19 cellular contexts compared by ENCODE assay signal in the genomic region with DNA sequence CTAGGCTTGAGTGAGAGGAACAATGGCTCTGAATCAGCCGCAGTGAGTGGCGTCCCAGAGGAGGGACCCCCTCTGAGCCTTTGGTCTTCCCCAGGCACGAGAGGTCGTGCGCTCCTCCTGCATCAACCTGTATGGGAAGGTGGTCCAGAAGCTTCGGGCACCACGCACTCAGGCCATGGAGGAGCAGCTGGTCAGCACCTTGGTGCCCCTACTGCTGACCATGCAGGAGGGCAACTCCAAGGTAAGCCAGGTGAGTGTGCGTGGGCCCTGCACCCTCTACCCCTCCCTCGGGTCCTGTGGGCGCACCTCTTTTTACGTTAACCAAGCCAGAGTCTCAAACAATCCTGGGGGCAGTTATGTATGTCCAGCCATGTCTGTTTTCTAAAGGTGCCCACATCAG. TPM values are rescaled to one million over a fixed set of nuclear protein-coding genes. Genes with fewer than 3 reads are reported as not detected.
DNase-seq lines count a peak whose midpoint lies in the region; ATAC-seq and TF ChIP-seq lines count a peak whose summit lies in the region.
"Had no signal": no experiment of that assay in that cellular context is flagged by ENCODE, and none has a peak within 500 bp of the region (broad histone marks: within the 10 kb centered on the region; RNA-seq: fewer than 3 reads in every experiment).

No MANE protein-coding gene starts in this region.

- no peaks in the 10 kb centered on the region for H3K36me3 Mint-ChIP-seq in endodermal cell (ENCODE audit: low read depth)
- H3K36me3 Mint-ChIP-seq: CD4-positive, CD25-positive, alpha-beta regulatory T cell; CD8-positive, alpha-beta memory T cell had no signal

- H3K18ac ChIP-seq in neuronal stem cell (ENCODE audit: low read length), result peak overlapping the region; percentile 44

- H3K9ac ChIP-seq in endodermal cell (ENCODE audit: extremely low read depth, low read length, poor library complexity, severe bottlenecking), result no peak overlapping the region
- H3K9ac ChIP-seq in neuronal stem cell (ENCODE audit: low read depth, low read length, poor library complexity), result no peak overlapping the region

- no peaks in the 10 kb centered on the region for H3K9me3 Mint-ChIP-seq in endodermal cell
- H3K9me3 Mint-ChIP-seq: CD4-positive, CD25-positive, alpha-beta regulatory T cell; CD8-positive, alpha-beta memory T cell had no signal

- intact Hi-C loops in cardiac septum (cut with DNase I) (no loop called here), left ventricle myocardium superior (cut with micrococcal nuclease) (no loop called here)

- peaks cover 21% of the 10 kb centered on the region for H3K27me3 Mint-ChIP-seq in endodermal cell (ENCODE audit: insufficient read depth)

- H3K4me1 Mint-ChIP-seq in endodermal cell, result peaks cover 4% of the 10 kb centered on the region
- H3K4me1 Mint-ChIP-seq: CD4-positive, CD25-positive, alpha-beta regulatory T cell; CD8-positive, alpha-beta memory T cell had no signal

- H2BK120ac ChIP-seq in neuronal stem cell (ENCODE audit: low read depth, low read length), result no peak overlapping the region

- H2BK15ac ChIP-seq in neuronal stem cell (ENCODE audit: low read length), result no peak overlapping the region

- no peak overlapping the region for H3K27ac Mint-ChIP-seq in endodermal cell
- H3K27ac Mint-ChIP-seq: CD8-positive, alpha-beta memory T cell had no signal

- DNase-seq in cardiac septum (ENCODE audit: low spot score) (peak; percentile 49), left ventricle myocardium superior (no peak), endodermal cell (peak; percentile 13), neuronal stem cell (ENCODE audit: low spot score) (no peak), inferior parietal cortex (ENCODE audit: extremely low spot score) (no peak)
- DNase-seq: ACHN; BE2C; C1 segment of cervical spinal cord; CD4-positive, CD25-positive, alpha-beta regulatory T cell; CD8-positive, alpha-beta memory T cell; COR-L47; DMS 273 treated with DMSO at 0.1 percent for 48 hours; DMS53; DND-41; EL had no signal

- H2BK5ac ChIP-seq in neuronal stem cell (ENCODE audit: low read length), result no peak overlapping the region

- no peak overlapping the region for H3K4me3 ChIP-seq in endodermal cell (ENCODE audit: low read length)
- peak overlapping the region in 1 of 2 donors; percentile 11 for H3K4me3 ChIP-seq in neuronal stem cell (ENCODE audit: low read length in 2 of 2)
- H3K4me3 ChIP-seq: GM12878, HAP-1 had no signal

- no peak overlapping the region for H2AFZ ChIP-seq in neuronal stem cell (ENCODE audit: low read length)

- H3K4me1 ChIP-seq in endodermal cell (ENCODE audit: control insufficient read depth, insufficient read depth, low read length) (no peaks in the 10 kb centered on the region), neuronal stem cell (ENCODE audit: control insufficient read depth in 2 of 2, insufficient read depth in 1 of 2, low read depth in 1 of 2, low read length in 2 of 2) (peaks cover 0 to 3% of the 10 kb centered on the region in 2 donors)
- H3K4me1 ChIP-seq: BE2C, HAP-1 had no signal

- no peaks in the 10 kb centered on the region for H3K36me3 ChIP-seq in endodermal cell (ENCODE audit: control insufficient read depth, insufficient read depth, low read length)
- H3K36me3 ChIP-seq in neuronal stem cell (replicated peaks in 1 of 2; ENCODE audit: control insufficient read depth in 2 of 2, insufficient read depth in 2 of 2, low read length in 2 of 2), result no peaks in the 10 kb centered on the region
- H3K36me3 ChIP-seq: BE2C, HAP-1 had no signal

- no peak overlapping the region for H3K4ac ChIP-seq in neuronal stem cell (ENCODE audit: low read length)

- 85 to 91% methylated on average over 6 to 11 of the region's 11 CpGs for WGBS in endodermal cell (ENCODE audit: insufficient coverage in 1 of 2, insufficient read length in 1 of 2), 2 experiments
- no CpG with 5 or more reads among the region's 11 CpGs for WGBS in neuronal stem cell (ENCODE audit: extremely low coverage in 2 of 2, insufficient read length in 2 of 2, insufficient replicate concordance in 1 of 2), 2 donors

- no peak overlapping the region for H3K4me2 ChIP-seq in neuronal stem cell (ENCODE audit: insufficient read depth, low read length, poor library complexity, severe bottlenecking)

- no peak for ATAC-seq in left ventricle myocardium superior
- ATAC-seq in HG03520 (IDR thresholded peaks at IDR 0.05; ENCODE audit: unreplicated experiment), result no peak
- ATAC-seq: GM12878 had no signal

- TF ChIP-seq CTCF in endodermal cell (conservative IDR thresholded peaks at IDR 0.05), result no peak

- H3K14ac ChIP-seq in neuronal stem cell (ENCODE audit: low read length), result no peak overlapping the region

- H4K91ac ChIP-seq in neuronal stem cell (ENCODE audit: low read depth, low read length, poor library complexity), result no peak overlapping the region

- no peak overlapping the region for H4K8ac ChIP-seq in neuronal stem cell (ENCODE audit: low read depth, low read length)

- H3K27ac ChIP-seq in endodermal cell (ENCODE audit: low read depth, low read length) (no peak overlapping the region), neuronal stem cell (replicated peaks; ENCODE audit: low read length) (no peak overlapping the region)
- H3K27ac ChIP-seq: HL-60 had no signal

- H3K79me1 ChIP-seq in neuronal stem cell (ENCODE audit: low read depth, low read length), result no peaks in the 10 kb centered on the region

- H3K23ac ChIP-seq in neuronal stem cell (ENCODE audit: low read depth, low read length, poor library complexity), result no peak overlapping the region

- H3K4me3 Mint-ChIP-seq in endodermal cell, result no peak overlapping the region
- H3K4me3 Mint-ChIP-seq: CD4-positive, CD25-positive, alpha-beta regulatory T cell; CD8-positive, alpha-beta memory T cell had no signal

- H2BK12ac ChIP-seq in neuronal stem cell (ENCODE audit: low read length), result peak overlapping the region; percentile 90

- H3K9me3 ChIP-seq in endodermal cell (ENCODE audit: control insufficient read depth, low read length) (no peaks in the 10 kb centered on the region), neuronal stem cell (replicated peaks in 1 of 2; ENCODE audit: control insufficient read depth in 2 of 2, insufficient read depth in 1 of 2, low read depth in 1 of 2, low read length in 2 of 2) (no peaks in the 10 kb centered on the region)
- H3K9me3 ChIP-seq: BE2C, HAP-1 had no signal

- H3K27me3 ChIP-seq in endodermal cell (ENCODE audit: control insufficient read depth, insufficient read depth, low read length, poor library complexity, severe bottlenecking) (peaks cover 47% of the 10 kb centered on the region), neuronal stem cell (ENCODE audit: control insufficient read depth in 3 of 3, insufficient read depth in 3 of 3, low read depth in 1 of 3, low read length in 3 of 3) (peaks cover 0 to 43% (median 0%) of the 10 kb centered on the region in 3 experiments)
- H3K27me3 ChIP-seq: BE2C had no signal

- no peak overlapping the region for H2AK5ac ChIP-seq in neuronal stem cell (ENCODE audit: low read depth, low read length)

RNA-seq across cellular contexts. Expression of a gene that starts 13.7 kb away (rescaled TPM):
- total RNA-seq in cardiac septum (16.7 TPM), left ventricle myocardium superior (13.2 TPM), endodermal cell (10 to 100 TPM; 23.1 to 28.3 TPM)
- polyA plus RNA-seq in endodermal cell (2013, experiment 1 of 2), result 28.9 TPM
- 26.4 TPM for polyA plus RNA-seq in endodermal cell (2013, experiment 2 of 2)
- polyA plus RNA-seq in neuronal stem cell (2013, experiment 1 of 2), result 23.9 TPM
- polyA plus RNA-seq in neuronal stem cell (2013, experiment 2 of 2), result 24.2 TPM

Comparison
In these comparisons a context has a peak if more than half of its experiments do, and no peak if none do; other contexts are left out.
1. DNase-seq: peak in cardiac septum (single experiment) and endodermal cell (single experiment); none in left ventricle myocardium superior (single experiment), neuronal stem cell (single experiment) and inferior parietal cortex (single experiment).